In the genomic region with DNA sequence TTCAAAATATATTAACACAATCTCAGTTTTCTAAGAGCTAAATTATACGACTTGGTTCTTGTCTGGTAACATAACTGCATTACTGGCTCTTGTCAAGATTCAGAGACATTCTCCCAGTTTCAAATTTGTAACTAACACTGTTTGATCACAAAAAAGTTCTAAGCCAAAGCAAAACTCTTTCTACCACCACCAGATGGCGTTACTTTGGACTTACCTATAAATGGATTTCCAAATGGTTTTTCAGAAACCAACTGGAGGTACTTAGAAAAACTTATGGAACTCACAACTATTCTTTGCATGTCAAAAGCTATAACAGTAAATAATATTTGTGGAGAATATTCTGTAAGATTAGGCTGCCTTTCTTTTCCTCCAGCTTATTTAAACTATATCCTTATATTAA, we compare ENCODE assay signal across 12 cellular contexts. TPM values are rescaled to one million over a fixed set of nuclear protein-coding genes. Genes with fewer than 3 reads are reported as not detected.
DNase-seq lines count a peak whose midpoint lies in the region; ATAC-seq and TF ChIP-seq lines count a peak whose summit lies in the region.
"Had no signal": no experiment of that assay in that cellular context is flagged by ENCODE, and none has a peak within 500 bp of the region (broad histone marks: within the 10 kb centered on the region; RNA-seq: fewer than 3 reads in every experiment).

No MANE protein-coding gene starts in this region.

- no peaks in the 10 kb centered on the region for H3K27me3 ChIP-seq in AG04450 (ENCODE audit: control insufficient read depth, insufficient read depth, low read length)
- H3K27me3 ChIP-seq: heart left ventricle had no signal

- H3K36me3 Mint-ChIP-seq in activated T-cell treated with anti-CD3 and anti-CD28 coated beads, Interleukin-2, amount 50 U/mL, for 4 hours (ENCODE audit: insufficient read depth) = no peaks in the 10 kb centered on the region

- no peaks in the 10 kb centered on the region for H3K27me3 Mint-ChIP-seq in activated T-cell treated with anti-CD3 and anti-CD28 coated beads, Interleukin-2, amount 50 U/mL, for 4 hours (ENCODE audit: low read depth)

- in situ Hi-C loops in GM13976 (cut with MboI; ENCODE audit: low sequenced_read_pairs, unreplicated experiment) = no loop called here

- TF ChIP-seq CTCF in AG04450 (IDR thresholded peaks at IDR 0.05; ENCODE audit: low read depth, low read length) (peak; percentile 47), GM13976 (IDR thresholded peaks at IDR 0.05; ENCODE audit: borderline replicate concordance, control extremely low read depth, extremely low read depth, insufficient read depth, missing control alignments) (no peak), fibroblast of the aortic adventitia (IDR thresholded peaks at IDR 0.05; ENCODE audit: insufficient read depth, low read length) (peak; percentile 18)

- peaks cover 3% of the 10 kb centered on the region for H3K9me3 Mint-ChIP-seq in activated T-cell treated with anti-CD3 and anti-CD28 coated beads, Interleukin-2, amount 50 U/mL, for 4 hours

- CTCF ChIA-PET in AG04450 (lab: Charles Lee) = interaction anchor here (0.6 to 2.3 kb wide), 12 partner anchors 10 to 671 kb away, joined by 3 to 21 read pairs (median 4); no protein-coding TSS in a partner anchor

- H3K4me1 Mint-ChIP-seq in activated T-cell treated with anti-CD3 and anti-CD28 coated beads, Interleukin-2, amount 50 U/mL, for 4 hours (ENCODE audit: low read depth) = no peaks in the 10 kb centered on the region

- no peak overlapping the region for H3K4me3 Mint-ChIP-seq in activated T-cell treated with anti-CD3 and anti-CD28 coated beads, Interleukin-2, amount 50 U/mL, for 4 hours

- no peak for ATAC-seq in GM18907 (IDR thresholded peaks at IDR 0.05; ENCODE audit: unreplicated experiment)
- no peak for ATAC-seq in activated T-cell treated with anti-CD3 and anti-CD28 coated beads, Interleukin-2, amount 50 U/mL, for 4 hours
- ATAC-seq in GM18909 (IDR thresholded peaks at IDR 0.05; ENCODE audit: poor library complexity, unreplicated experiment) = no peak
- ATAC-seq: heart left ventricle had no signal

- H3K4me3 ChIP-seq in AG04450 (ENCODE audit: low read depth, low read length) = no peak overlapping the region
- H3K4me3 ChIP-seq in fibroblast of the aortic adventitia (ENCODE audit: low read depth, low read length) = no peak overlapping the region
- H3K4me3 ChIP-seq: heart left ventricle had no signal

- no peaks in the 10 kb centered on the region for H3K9me3 ChIP-seq in AG04450 (ENCODE audit: control insufficient read depth, insufficient read depth, low read length)

- DNase-seq in AG04450 (ENCODE audit: low read depth, low spot score) (no peak), GM13976 (ENCODE audit: low spot score) (peak; percentile 10), RPMI7951 (ENCODE audit: low read depth) (peak; percentile 7), fibroblast of the aortic adventitia (ENCODE audit: low read depth) (peak; percentile 6), 8988T (no peak)
- DNase-seq in activated T-cell treated with anti-CD3 and anti-CD28 coated beads, Interleukin-2, amount 50 U/mL, for 4 hours = no peak
- DNase-seq: activated naive CD4-positive, alpha-beta T cell treated with anti-CD3 and anti-CD28 coated beads, Interleukin-2, amount 50 U/mL, for 16 hours; DMS153; heart left ventricle; NCI-H2029 treated with DMSO at 0.1 percent for 48 hours had no signal

- POLR2A ChIA-PET in AG04450 (lab: Yijun Ruan, JAX) = no interaction called here

- H3K27ac ChIP-seq in AG04450 (ENCODE audit: low read depth, low read length) = no peak overlapping the region
- H3K27ac ChIP-seq: heart left ventricle had no signal

RNA-seq across cellular contexts. Expression of a gene that starts 34.2 kb away (rescaled TPM):
- polyA plus RNA-seq in AG04450 (2011; rRNA removed) = not detected in 2 replicates
- not detected in 2 replicates for polyA minus RNA-seq in AG04450 (2011; rRNA and poly(A)+ RNA removed)
- not detected in 2 replicates for total RNA-seq in RPMI7951 (2014; rRNA removed; shearing (Covaris generic))
- total RNA-seq in fibroblast of the aortic adventitia (ENCODE audit: low replicate concordance) = not detected in 2 replicates
- total RNA-seq in activated T-cell treated with anti-CD3 and anti-CD28 coated beads, Interleukin-2, amount 50 U/mL, for 4 hours = not detected
- total RNA-seq: heart left ventricle had no signal
- polyA plus RNA-seq: heart left ventricle had no signal

Comparison
In these comparisons a context has a peak if more than half of its experiments do, and no peak if none do; other contexts are left out.
1. DNase-seq: peak in GM13976 (single experiment), RPMI7951 (single experiment) and fibroblast of the aortic adventitia (single experiment); none in AG04450 (single experiment), activated T-cell treated with anti-CD3 and anti-CD28 coated beads, Interleukin-2, amount 50 U/mL, for 4 hours (single experiment) and 8988T (single experiment).